ENCODE assay signal across 8 cellular contexts in the genomic region with DNA sequence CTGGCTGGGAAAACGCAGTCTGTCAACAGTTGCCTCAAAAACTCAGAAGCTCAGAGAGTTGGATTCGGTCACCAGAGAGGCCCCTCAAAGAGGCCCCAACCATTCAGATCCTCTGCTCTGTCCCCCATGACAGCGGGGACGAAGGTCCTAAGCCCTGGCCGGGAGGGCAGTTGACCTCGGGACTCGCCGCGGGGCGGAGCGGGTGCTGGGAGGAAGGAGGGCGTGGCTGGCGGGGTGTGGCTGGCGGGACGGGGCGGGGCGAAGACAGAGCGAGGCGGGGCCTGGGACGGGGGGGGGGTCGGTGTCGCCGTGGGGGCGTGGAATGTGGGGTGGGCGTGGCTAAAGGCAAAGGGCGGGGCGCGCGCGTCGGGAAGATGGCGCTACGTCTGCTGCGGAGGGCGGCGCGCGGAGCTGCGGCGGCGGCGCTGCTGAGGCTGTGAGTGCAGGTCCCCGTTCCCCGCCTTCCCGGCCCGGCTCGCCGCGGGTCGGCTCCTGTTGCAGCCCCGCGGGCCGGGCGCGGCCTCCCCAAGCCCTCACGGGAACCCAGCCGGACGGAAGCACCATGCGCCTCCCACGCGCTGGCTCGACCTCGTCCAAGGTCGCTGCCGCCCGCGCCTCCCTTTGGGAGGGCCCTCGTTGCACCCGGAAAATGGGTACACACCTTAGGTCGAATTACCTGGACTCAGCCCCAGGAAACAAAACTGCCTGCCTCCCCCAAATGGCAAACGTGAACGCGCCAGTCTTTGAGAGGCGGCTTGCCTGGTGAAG. TPM values are rescaled to one million over a fixed set of nuclear protein-coding genes. Genes with fewer than 3 reads are reported as not detected.
DNase-seq lines count a peak whose midpoint lies in the region; ATAC-seq and TF ChIP-seq lines count a peak whose summit lies in the region.

A gene (plus strand): TSS at position 369 of the 768 bp plus-strand sequence.

- H3K4me1 Mint-ChIP-seq in neural crest cell, result peaks cover 32% of the 10 kb centered on the region

- H3K36me3 Mint-ChIP-seq in neural crest cell (ENCODE audit: low read depth), result no peaks in the 10 kb centered on the region

- H3K9me3 ChIP-seq in DND-41 (ENCODE audit: insufficient read depth, low read length, severe bottlenecking), result no peaks in the 10 kb centered on the region
- H3K9me3 ChIP-seq in stomach smooth muscle (ENCODE audit: control insufficient read depth in 2 of 2, low read length in 2 of 2), result no peaks in the 10 kb centered on the region

- peak within 1 kb of the TSS; percentile 57 for H3K27ac Mint-ChIP-seq in neural crest cell (ENCODE audit: unreplicated experiment)

- H3K4me3 Mint-ChIP-seq in neural crest cell, result peak within 1 kb of the TSS; percentile 85

- H3K4me1 ChIP-seq in DND-41 (ENCODE audit: insufficient read depth, low read length) (peaks cover 22% of the 10 kb centered on the region), stomach smooth muscle (ENCODE audit: control insufficient read depth, insufficient read depth, low read length) (peaks cover 9% of the 10 kb centered on the region)

- H3K27ac ChIP-seq in DND-41 (ENCODE audit: low read length) (peak within 1 kb of the TSS; percentile 96), RWPE1 (peak within 1 kb of the TSS; percentile 80), stomach smooth muscle (ENCODE audit: low read length) (peak within 1 kb of the TSS; percentile 58)

- H3K4me3 ChIP-seq in DND-41 (ENCODE audit: low read depth in 1 of 2, low read length in 2 of 2), result peak within 1 kb of the TSS; percentile 98 to 100
- H3K4me3 ChIP-seq in Jurkat, Clone E6-1 (ENCODE audit: low read length), result peak within 1 kb of the TSS; percentile 82
- peak within 1 kb of the TSS; percentile 94 for H3K4me3 ChIP-seq in stomach smooth muscle (ENCODE audit: low read length in 2 of 2)

- H2AFZ ChIP-seq in DND-41 (ENCODE audit: low read depth, low read length), result peak within 1 kb of the TSS; percentile 100

- ATAC-seq in DND-41 (ENCODE audit: insufficient read depth, low read depth), result peak; percentile 89
- ATAC-seq in GM21717 (IDR thresholded peaks at IDR 0.05; ENCODE audit: unreplicated experiment), result peak; percentile 84

- CTCF ChIA-PET in RWPE1 (lab: Yijun Ruan, JAX), result no interaction called here

- H4K20me1 ChIP-seq in DND-41 (ENCODE audit: insufficient read depth, low read length), result no peaks in the 10 kb centered on the region

- H3K79me2 ChIP-seq in DND-41 (ENCODE audit: insufficient read depth, low read length), result peaks cover 7% of the 10 kb centered on the region

- H3K9ac ChIP-seq in DND-41 (ENCODE audit: low read depth, low read length) (peak within 1 kb of the TSS; percentile 97), stomach smooth muscle (ENCODE audit: low read length in 2 of 2) (peak within 1 kb of the TSS; percentile 81 to 84)

- H3K27me3 ChIP-seq in DND-41 (ENCODE audit: insufficient read depth, low read length, poor library complexity), result no peaks in the 10 kb centered on the region
- no peaks in the 10 kb centered on the region for H3K27me3 ChIP-seq in stomach smooth muscle (ENCODE audit: control insufficient read depth in 1 of 2, insufficient read depth in 2 of 2, low read length in 2 of 2)

- H3K36me3 ChIP-seq in DND-41 (ENCODE audit: insufficient read depth, low read length), result no peaks in the 10 kb centered on the region; the same call in 1 of the 2 replicates
- no peaks in the 10 kb centered on the region for H3K36me3 ChIP-seq in stomach smooth muscle (ENCODE audit: control insufficient read depth in 2 of 2, insufficient read depth in 2 of 2, low read length in 2 of 2)

- no peaks in the 10 kb centered on the region for H3K27me3 Mint-ChIP-seq in neural crest cell (ENCODE audit: low read depth)

- POLR2A ChIA-PET in RWPE1 (lab: Yijun Ruan, JAX; ENCODE audit: low non-redundant PET), result interaction anchor here (0.5 kb wide), 1 partner anchor 328 kb away, joined by 5 read pairs; no protein-coding TSS in a partner anchor

- no peaks in the 10 kb centered on the region for H3K9me3 Mint-ChIP-seq in neural crest cell

- DNase-seq in DND-41, result peak; percentile 86
- DNase-seq in Jurkat, Clone E6-1 (ENCODE audit: low read depth, low spot score), result peak; percentile 66
- peak; percentile 91 for DNase-seq in RWPE1 (ENCODE audit: low spot score)
- DNase-seq in activated effector memory CD4-positive, alpha-beta T cell treated with anti-CD3 and anti-CD28 coated beads, Interleukin-2, amount 50 U/mL, for 16 hours, result peak; percentile 96
- peak; percentile 63 for DNase-seq in fibroblast of the conjunctiva (ENCODE audit: low read depth)
- DNase-seq in neural crest cell (ENCODE audit: low read depth, low spot score), result peak; percentile 89

- peak within 1 kb of the TSS; percentile 89 for H3K4me2 ChIP-seq in DND-41 (ENCODE audit: insufficient read depth, low read length)

- TF ChIP-seq CTCF in DND-41 (IDR thresholded peaks at IDR 0.05; ENCODE audit: borderline replicate concordance, extremely low read depth, low read length, poor library complexity, severe bottlenecking) (peak; percentile 7), RWPE1 (conservative IDR thresholded peaks at IDR 0.05; ENCODE audit: low read depth) (no peak), neural crest cell (conservative IDR thresholded peaks at IDR 0.05) (peak; percentile 19)

RNA-seq across cellular contexts. Expression of the gene that starts here (rescaled TPM):
- 8.7 TPM for polyA plus RNA-seq in Jurkat, Clone E6-1 (2012; ENCODE audit: insufficient read depth, insufficient read length)
- 8.3 and 9.0 TPM in 2 replicates for total RNA-seq in neural crest cell

Comparison
In these comparisons a context has a peak if more than half of its experiments do, and no peak if none do; other contexts are left out.
1. Peak in every context shown above with its lines: DNase-seq, ATAC-seq, H3K4me3 ChIP-seq and H3K27ac ChIP-seq.